26 cellular contexts compared by ENCODE assay signal in genomic region chr2:226636586-226636985, GRCh38.
A peak's percentile ranks its signal among the peaks of the same experiment; 100 is the strongest.
DNase-seq lines count a peak whose midpoint lies in the region; ATAC-seq and TF ChIP-seq lines count a peak whose summit lies in the region.
"Had no signal": no experiment of that assay in that cellular context is flagged by ENCODE, and none has a peak within 500 bp of the region (broad histone marks: within the 10 kb centered on the region; RNA-seq: fewer than 3 reads in every experiment).

No MANE protein-coding gene starts in this region.

- no peak for TF ChIP-seq CTCF in IMR-90 (conservative IDR thresholded peaks at IDR 0.05; ENCODE audit: low read depth, low read length)
- no peak for TF ChIP-seq CTCF in fibroblast of mammary gland (conservative IDR thresholded peaks at IDR 0.05; ENCODE audit: control insufficient read depth, insufficient read depth, low read depth, low read length)
- no peak for TF ChIP-seq CTCF in progenitor cell of endocrine pancreas (IDR thresholded peaks at IDR 0.05; ENCODE audit: unreplicated experiment)

- no peak overlapping the region for H4K8ac ChIP-seq in IMR-90 (ENCODE audit: low read depth in 2 of 2, low read length in 2 of 2)

- H3K4me1 Mint-ChIP-seq in progenitor cell of endocrine pancreas (ENCODE audit: low read depth) = no peaks in the 10 kb centered on the region
- H3K4me1 Mint-ChIP-seq: CD14-positive monocyte; CD4-positive, CD25-positive, alpha-beta regulatory T cell; CD8-positive, alpha-beta memory T cell had no signal

- peak; percentile 45 for DNase-seq in IMR-90
- DNase-seq in fibroblast of mammary gland (ENCODE audit: low read depth) = peak; percentile 34
- DNase-seq in iris pigment epithelial cell (ENCODE audit: low read depth) = peak; percentile 20
- no peak for DNase-seq in progenitor cell of endocrine pancreas (ENCODE audit: low spot score, unreplicated experiment)
- no peak for DNase-seq in hepatic stellate cell (ENCODE audit: low spot score)
- DNase-seq in effector CD4-positive, alpha-beta T cell = no peak
- DNase-seq in NCI-H69 (lab: John Stamatoyannopoulos, UW) = no peak
- DNase-seq: 8988T; ACHN; BE2C; C1 segment of cervical spinal cord; CD4-positive, alpha-beta memory T cell; CD4-positive, CD25-positive, alpha-beta regulatory T cell; CD8-positive, alpha-beta memory T cell; COR-L47; DMS 273 treated with DMSO at 0.1 percent for 48 hours; DMS153; DMS53; DMS79; DND-41; EL; GDM1 had no signal

- in situ Hi-C loops in IMR-90 (cut with MboI; ENCODE audit: low sequenced_read_pairs) = no loop called here

- H2BK15ac ChIP-seq in IMR-90 (ENCODE audit: low read depth, low read length) = peak overlapping the region; percentile 36; the same call in 1 of the 3 replicates

- H3K4me3 ChIP-seq in IMR-90 (ENCODE audit: insufficient read depth, low read depth, low read length) (no peak overlapping the region), fibroblast of mammary gland (ENCODE audit: control insufficient read depth, low read depth, low read length) (no peak overlapping the region)
- H3K4me3 ChIP-seq: BLaER1, GM12878 had no signal

- H3K23ac ChIP-seq in IMR-90 (ENCODE audit: low read depth, low read length) = no peak overlapping the region

- no peak overlapping the region for H3K27ac ChIP-seq in IMR-90 (ENCODE audit: insufficient read depth, low read length)
- H3K27ac ChIP-seq: BLaER1 had no signal

- no peak overlapping the region for H2BK5ac ChIP-seq in IMR-90 (ENCODE audit: low read depth, low read length, poor library complexity, severe bottlenecking)

- no peaks in the 10 kb centered on the region for H4K20me1 ChIP-seq in IMR-90 (ENCODE audit: insufficient read depth, low read length)
- H4K20me1 ChIP-seq: BLaER1 had no signal

- H3K9ac ChIP-seq in IMR-90 (ENCODE audit: low read depth, low read length) = no peak overlapping the region
- H3K9ac ChIP-seq: BLaER1 had no signal

- H3K27me3 ChIP-seq in IMR-90 (ENCODE audit: control insufficient read depth, insufficient read depth, low read length) = no peaks in the 10 kb centered on the region
- H3K27me3 ChIP-seq: BE2C, BLaER1 had no signal

- H3K9me1 ChIP-seq in IMR-90 (ENCODE audit: insufficient read depth, low read length) = peaks cover 7% of the 10 kb centered on the region; the same call in 1 of the 2 replicates

- no peaks in the 10 kb centered on the region for H3K27me3 Mint-ChIP-seq in progenitor cell of endocrine pancreas
- H3K27me3 Mint-ChIP-seq: CD4-positive, CD25-positive, alpha-beta regulatory T cell had no signal

- H3K4me1 ChIP-seq in IMR-90 (ENCODE audit: control insufficient read depth, insufficient read depth, low read length) = peaks cover 2% of the 10 kb centered on the region
- H3K4me1 ChIP-seq: BE2C, BLaER1 had no signal

- peak overlapping the region; percentile 35; the same call in 1 of the 2 replicates for H2BK120ac ChIP-seq in IMR-90 (ENCODE audit: low read depth, low read length)

- no CpG with 5 or more reads among the region's 2 CpGs for WGBS in IMR-90 (ENCODE audit: extremely low coverage in 2 of 2, insufficient read length in 1 of 2), 2 experiments

- no TSS peak for BruUV-seq in IMR-90 (replicated peaks; lab: Mats Ljungman, UMichigan)

- H2AFZ ChIP-seq in IMR-90 (replicated peaks; ENCODE audit: low read length, poor library complexity) = no peak overlapping the region

- ATAC-seq in IMR-90 (ENCODE audit: low read depth) (no peak), GM18502 (IDR thresholded peaks at IDR 0.05; ENCODE audit: poor library complexity, unreplicated experiment) (no peak)
- ATAC-seq: GM12878 had no signal

- no peak overlapping the region for H3K56ac ChIP-seq in IMR-90 (ENCODE audit: extremely low read depth, insufficient read depth, low read length)

- peaks cover 14% of the 10 kb centered on the region for H3K9me3 Mint-ChIP-seq in progenitor cell of endocrine pancreas (ENCODE audit: low read depth)

- no peaks in the 10 kb centered on the region for H3K36me3 ChIP-seq in IMR-90 (ENCODE audit: control insufficient read depth, insufficient read depth, low read length)
- H3K36me3 ChIP-seq: BE2C, BLaER1 had no signal

- peak overlapping the region; percentile 79; the same call in 1 of the 2 replicates for H3K18ac ChIP-seq in IMR-90 (ENCODE audit: low read depth, low read length)

- peak overlapping the region; percentile 57 for H3K27ac Mint-ChIP-seq in progenitor cell of endocrine pancreas
- H3K27ac Mint-ChIP-seq: CD14-positive monocyte; CD4-positive, alpha-beta memory T cell; CD8-positive, alpha-beta memory T cell had no signal

- H3K4me3 Mint-ChIP-seq in progenitor cell of endocrine pancreas (ENCODE audit: low read depth) = no peak overlapping the region
- H3K4me3 Mint-ChIP-seq: CD14-positive monocyte; CD4-positive, alpha-beta memory T cell; CD4-positive, CD25-positive, alpha-beta regulatory T cell; CD8-positive, alpha-beta memory T cell had no signal

- H2AK9ac ChIP-seq in IMR-90 (replicated peaks; ENCODE audit: low read depth, low read length, poor library complexity) = no peak overlapping the region

- peak overlapping the region; percentile 24; the same call in 1 of the 2 replicates for H4K5ac ChIP-seq in IMR-90 (ENCODE audit: low read depth, low read length)

- no peak overlapping the region for H4K91ac ChIP-seq in IMR-90 (ENCODE audit: insufficient read depth, low read depth, low read length)

- no peaks in the 10 kb centered on the region; the same call in 1 of the 2 replicates for H3K9me3 ChIP-seq in IMR-90 (ENCODE audit: control insufficient read depth, insufficient read depth, low read length)
- H3K9me3 ChIP-seq: BE2C had no signal

- no peak overlapping the region for H3K14ac ChIP-seq in IMR-90 (replicated peaks; ENCODE audit: low read depth, low read length)

- H3K79me1 ChIP-seq in IMR-90 (ENCODE audit: low read depth in 1 of 2, low read length in 2 of 2) = no peaks in the 10 kb centered on the region

- POLR2A ChIA-PET in IMR-90 (lab: Charles Lee; ENCODE audit: unreplicated experiment) = no interaction called here

- no peak overlapping the region for H3K4me2 ChIP-seq in IMR-90 (ENCODE audit: low read depth, low read length)
- H3K4me2 ChIP-seq: BLaER1 had no signal

- no peak overlapping the region for H3K4ac ChIP-seq in IMR-90 (ENCODE audit: low read depth, low read length)

- CTCF ChIA-PET in IMR-90 (lab: Yijun Ruan, JAX) = no interaction called here

- TF ChIP-seq POLR2A in IMR-90 (IDR thresholded peaks at IDR 0.05; ENCODE audit: low read depth, low read length) = no peak

- no peak overlapping the region; the same call in 1 of the 2 replicates for H2BK20ac ChIP-seq in IMR-90 (ENCODE audit: low read depth, low read length)

- H3K36me3 Mint-ChIP-seq in progenitor cell of endocrine pancreas (ENCODE audit: insufficient read depth) = peaks cover 3% of the 10 kb centered on the region
- H3K36me3 Mint-ChIP-seq: CD14-positive monocyte; CD4-positive, alpha-beta memory T cell; CD4-positive, CD25-positive, alpha-beta regulatory T cell; CD8-positive, alpha-beta memory T cell had no signal

- dilution Hi-C loops in IMR-90 (cut with HindIII; ENCODE audit: low sequenced_read_pairs, unreplicated experiment) = no loop called here

- intact Hi-C loops in IMR-90 (cut with micrococcal nuclease) = no loop called here

- peak overlapping the region; percentile 66; the same call in 1 of the 2 replicates for H2AK5ac ChIP-seq in IMR-90 (ENCODE audit: low read depth, low read length)

- no peak for TF ChIP-seq RAD21 in IMR-90 (IDR thresholded peaks at IDR 0.05; ENCODE audit: low read length)

TF ChIP-seq in IMR-90, 13 proteins besides CTCF, POLR2A, EP300 and RAD21:
- TF ChIP-seq, protein P1, sequence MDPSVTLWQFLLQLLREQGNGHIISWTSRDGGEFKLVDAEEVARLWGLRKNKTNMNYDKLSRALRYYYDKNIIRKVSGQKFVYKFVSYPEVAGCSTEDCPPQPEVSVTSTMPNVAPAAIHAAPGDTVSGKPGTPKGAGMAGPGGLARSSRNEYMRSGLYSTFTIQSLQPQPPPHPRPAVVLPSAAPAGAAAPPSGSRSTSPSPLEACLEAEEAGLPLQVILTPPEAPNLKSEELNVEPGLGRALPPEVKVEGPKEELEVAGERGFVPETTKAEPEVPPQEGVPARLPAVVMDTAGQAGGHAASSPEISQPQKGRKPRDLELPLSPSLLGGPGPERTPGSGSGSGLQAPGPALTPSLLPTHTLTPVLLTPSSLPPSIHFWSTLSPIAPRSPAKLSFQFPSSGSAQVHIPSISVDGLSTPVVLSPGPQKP (IDR thresholded peaks at IDR 0.05; ENCODE audit: borderline replicate concordance, low read depth, low read length) = no peak
- no peak for TF ChIP-seq MXI1 (IDR thresholded peaks at IDR 0.05; ENCODE audit: borderline replicate concordance, low read depth, low read length)
- no peak for TF ChIP-seq MAZ (IDR thresholded peaks at IDR 0.05; ENCODE audit: borderline replicate concordance, low read depth, low read length)
- TF ChIP-seq RCOR1 (IDR thresholded peaks at IDR 0.05; ENCODE audit: insufficient replicate concordance, low read length) = no peak
- TF ChIP-seq SMC3 (IDR thresholded peaks at IDR 0.05; ENCODE audit: low read depth, low read length) = no peak
- TF ChIP-seq NFE2L2 (IDR thresholded peaks at IDR 0.05; ENCODE audit: low read depth, low read length) = no peak
- no peak for TF ChIP-seq MAFK (IDR thresholded peaks at IDR 0.05; ENCODE audit: low read depth, low read length)
- TF ChIP-seq FOS (IDR thresholded peaks at IDR 0.05; ENCODE audit: low read depth, low read length) = no peak
- no peak for TF ChIP-seq BHLHE40 (IDR thresholded peaks at IDR 0.05; ENCODE audit: low read depth, low read length)
- TF ChIP-seq CEBPB (IDR thresholded peaks at IDR 0.05; ENCODE audit: low read depth, low read length) = no peak
- TF ChIP-seq RFX5 (IDR thresholded peaks at IDR 0.05; ENCODE audit: low read depth, low read length) = no peak
- no peak for TF ChIP-seq CHD1 (IDR thresholded peaks at IDR 0.05; ENCODE audit: low read depth, low read length)
- TF ChIP-seq, protein P2, sequence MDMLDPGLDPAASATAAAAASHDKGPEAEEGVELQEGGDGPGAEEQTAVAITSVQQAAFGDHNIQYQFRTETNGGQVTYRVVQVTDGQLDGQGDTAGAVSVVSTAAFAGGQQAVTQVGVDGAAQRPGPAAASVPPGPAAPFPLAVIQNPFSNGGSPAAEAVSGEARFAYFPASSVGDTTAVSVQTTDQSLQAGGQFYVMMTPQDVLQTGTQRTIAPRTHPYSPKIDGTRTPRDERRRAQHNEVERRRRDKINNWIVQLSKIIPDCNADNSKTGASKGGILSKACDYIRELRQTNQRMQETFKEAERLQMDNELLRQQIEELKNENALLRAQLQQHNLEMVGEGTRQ (IDR thresholded peaks at IDR 0.05; ENCODE audit: low read depth, low read length) = no peak

Comparison
In these comparisons a context has a peak if more than half of its experiments do, and no peak if none do; other contexts are left out.
1. DNase-seq: peak in IMR-90 (single experiment), fibroblast of mammary gland (single experiment) and iris pigment epithelial cell (single experiment); none in progenitor cell of endocrine pancreas (single experiment), hepatic stellate cell (single experiment), effector CD4-positive, alpha-beta T cell (single experiment) and NCI-H69 (single experiment).